9 cellular contexts compared by ENCODE assay signal in the genomic region with DNA sequence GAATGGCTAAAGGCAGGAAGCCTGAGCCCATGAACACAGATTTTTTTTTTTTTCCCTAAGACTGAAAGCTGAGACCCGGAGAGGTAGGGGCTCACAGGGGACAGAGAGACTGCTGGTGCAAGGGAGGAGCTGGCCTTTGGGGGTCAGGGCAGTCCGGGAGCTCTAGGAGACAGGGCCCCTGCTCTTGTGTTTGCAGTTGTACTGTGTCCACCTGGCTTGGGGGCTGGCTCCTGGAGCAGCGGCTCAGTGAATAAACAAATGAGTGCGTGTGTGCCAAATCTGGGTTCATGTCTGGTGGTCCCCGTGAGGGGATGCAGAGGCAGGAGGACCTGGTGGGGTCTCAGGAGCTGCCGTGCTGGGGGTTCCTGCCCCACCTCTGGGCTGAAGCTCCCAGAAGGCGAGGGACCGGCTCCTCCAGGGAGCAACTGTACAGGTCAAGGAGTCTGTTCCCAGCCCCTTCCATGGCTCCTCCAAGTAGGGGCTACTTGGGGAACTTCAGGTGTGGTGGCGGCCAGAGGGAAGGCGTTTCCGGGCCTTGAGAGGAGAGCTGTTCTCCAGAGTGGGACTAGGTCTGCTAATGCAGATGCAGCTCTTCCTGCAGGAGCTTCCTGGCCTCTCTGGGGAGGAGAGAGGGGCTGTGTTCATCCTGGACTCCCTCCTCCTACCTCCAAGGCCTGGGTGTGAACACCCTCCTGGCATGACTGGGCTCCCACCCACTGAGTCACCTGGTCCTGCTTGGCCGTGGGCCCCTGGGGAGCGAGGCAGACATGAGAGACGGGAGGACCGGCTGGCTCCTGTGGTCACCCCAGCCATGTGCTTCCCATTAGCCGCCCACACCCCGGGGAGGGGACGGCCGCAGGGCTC. TPM values are rescaled to one million over a fixed set of nuclear protein-coding genes. Genes with fewer than 3 reads are reported as not detected.
A peak's percentile ranks its signal among the peaks of the same experiment; 100 is the strongest.
DNase-seq lines count a peak whose midpoint lies in the region; ATAC-seq and TF ChIP-seq lines count a peak whose summit lies in the region.
"Had no signal": no experiment of that assay in that cellular context is flagged by ENCODE, and none has a peak within 500 bp of the region (broad histone marks: within the 10 kb centered on the region; RNA-seq: fewer than 3 reads in every experiment).

No MANE protein-coding gene starts in this region.

- peaks cover 0 to 2% of the 10 kb centered on the region in 2 donors for H3K4me1 Mint-ChIP-seq in natural killer cell treated with Interleukin-12 subunit alpha and Interleukin-12 subunit beta and Interleukin-15 and Interleukin-18, amount 100 ng/mL, for 72 hours (ENCODE audit: low read depth in 2 of 2)
- H3K4me1 Mint-ChIP-seq in natural killer cell, result no peaks in the 10 kb centered on the region

- no peaks in the 10 kb centered on the region for H3K36me3 ChIP-seq in vagina

- no peak overlapping the region for H3K4me3 ChIP-seq in vagina

- ATAC-seq in natural killer cell treated with Interleukin-12 subunit alpha and Interleukin-12 subunit beta and Interleukin-15 and Interleukin-18, amount 100 ng/mL, for 72 hours, result peak; percentile 7 to 13
- no peak for ATAC-seq in natural killer cell
- no peak for ATAC-seq in HG03457 (IDR thresholded peaks at IDR 0.05; ENCODE audit: unreplicated experiment)
- no peak for ATAC-seq in GM21528 (IDR thresholded peaks at IDR 0.05; ENCODE audit: low FRiP score, unreplicated experiment)
- ATAC-seq: T-cell had no signal

- H3K27ac ChIP-seq in vagina, result peak overlapping the region; percentile 64

- H3K4me1 ChIP-seq in vagina, result peaks cover 69% of the 10 kb centered on the region

- no peak for DNase-seq in natural killer cell treated with Interleukin-12 subunit alpha and Interleukin-12 subunit beta and Interleukin-15 and Interleukin-18, amount 100 ng/mL, for 72 hours (ENCODE audit: low spot score)
- DNase-seq in natural killer cell, result no peak
- peak; percentile 63 for DNase-seq in ecto neural progenitor cell (ENCODE audit: low spot score)
- peak; percentile 32 to 65 for DNase-seq in lung microvascular endothelial cell (ENCODE audit: low read depth in 2 of 2)
- no peak for DNase-seq in vagina (ENCODE audit: extremely low spot score in 2 of 2)
- DNase-seq in RKO (ENCODE audit: low spot score), result no peak

- H3K27ac Mint-ChIP-seq in natural killer cell treated with Interleukin-12 subunit alpha and Interleukin-12 subunit beta and Interleukin-15 and Interleukin-18, amount 100 ng/mL, for 72 hours, result no peak overlapping the region
- H3K27ac Mint-ChIP-seq in natural killer cell, result no peak overlapping the region
- H3K27ac Mint-ChIP-seq: T-cell had no signal

- H3K9me3 Mint-ChIP-seq in natural killer cell treated with Interleukin-12 subunit alpha and Interleukin-12 subunit beta and Interleukin-15 and Interleukin-18, amount 100 ng/mL, for 72 hours, result no peaks in the 10 kb centered on the region
- no peaks in the 10 kb centered on the region for H3K9me3 Mint-ChIP-seq in natural killer cell
- H3K9me3 Mint-ChIP-seq: T-cell had no signal

- TF ChIP-seq CTCF in natural killer cell (IDR thresholded peaks at IDR 0.05), result no peak
- TF ChIP-seq CTCF in vagina (IDR thresholded peaks at IDR 0.05), result no peak

- no peaks in the 10 kb centered on the region for H3K27me3 Mint-ChIP-seq in natural killer cell treated with Interleukin-12 subunit alpha and Interleukin-12 subunit beta and Interleukin-15 and Interleukin-18, amount 100 ng/mL, for 72 hours
- H3K27me3 Mint-ChIP-seq in natural killer cell (ENCODE audit: low read depth in 2 of 2), result peaks cover 0 to 7% of the 10 kb centered on the region in 2 donors

- no peaks in the 10 kb centered on the region for H3K27me3 ChIP-seq in vagina

- no peaks in the 10 kb centered on the region for H3K36me3 Mint-ChIP-seq in natural killer cell treated with Interleukin-12 subunit alpha and Interleukin-12 subunit beta and Interleukin-15 and Interleukin-18, amount 100 ng/mL, for 72 hours
- H3K36me3 Mint-ChIP-seq in natural killer cell, result no peaks in the 10 kb centered on the region
- H3K36me3 Mint-ChIP-seq: T-cell had no signal

- no peak for TF ChIP-seq POLR2A in vagina (IDR thresholded peaks at IDR 0.05)

- intact Hi-C loops in natural killer cell (cut with micrococcal nuclease) (no loop called here), vagina (cut with DNase I) (loop anchor here (2.0 to 10.0 kb wide), 3 partner anchors 53 to 267 kb away; no protein-coding TSS in a partner anchor)

- no peaks in the 10 kb centered on the region for H3K9me3 ChIP-seq in vagina

- H3K4me3 Mint-ChIP-seq in natural killer cell treated with Interleukin-12 subunit alpha and Interleukin-12 subunit beta and Interleukin-15 and Interleukin-18, amount 100 ng/mL, for 72 hours, result no peak overlapping the region
- H3K4me3 Mint-ChIP-seq in natural killer cell, result no peak overlapping the region
- H3K4me3 Mint-ChIP-seq: T-cell had no signal

RNA-seq across cellular contexts. Expression of a gene that starts 57.6 kb away (rescaled TPM):
- total RNA-seq in natural killer cell treated with Interleukin-12 subunit alpha and Interleukin-12 subunit beta and Interleukin-15 and Interleukin-18, amount 100 ng/mL, for 72 hours, result 10 to 100 TPM; 79.5 to 91.7 TPM
- 100 to 1,000 TPM; 173 to 208 (median 198) TPM for total RNA-seq in natural killer cell
- total RNA-seq in lung microvascular endothelial cell, result 42.1 and 60.9 TPM in 2 replicates
- 70.2 TPM for total RNA-seq in vagina

Comparison
In these comparisons a context has a peak if more than half of its experiments do, and no peak if none do; other contexts are left out.
1. ATAC-seq: peak in natural killer cell treated with Interleukin-12 subunit alpha and Interleukin-12 subunit beta and Interleukin-15 and Interleukin-18, amount 100 ng/mL, for 72 hours (2 of 2); none in natural killer cell (0 of 3), HG03457 (single experiment) and GM21528 (single experiment).
2. DNase-seq: peak in ecto neural progenitor cell (single experiment) and lung microvascular endothelial cell (2 of 2); none in natural killer cell treated with Interleukin-12 subunit alpha and Interleukin-12 subunit beta and Interleukin-15 and Interleukin-18, amount 100 ng/mL, for 72 hours (single experiment), natural killer cell (single experiment), vagina (0 of 2) and RKO (single experiment).